Comparison of ENCODE assay signal across 18 cellular contexts in genomic region chr22:20484948-20485683, GRCh38. TPM values are rescaled to one million over a fixed set of nuclear protein-coding genes. Genes with fewer than 3 reads are reported as not detected.
DNase-seq lines count a peak whose midpoint lies in the region; ATAC-seq and TF ChIP-seq lines count a peak whose summit lies in the region.
"Had no signal": no experiment of that assay in that cellular context is flagged by ENCODE, and none has a peak within 500 bp of the region (broad histone marks: within the 10 kb centered on the region; RNA-seq: fewer than 3 reads in every experiment).

No MANE protein-coding gene starts in this region.

- no peak overlapping the region for H3K4me3 Mint-ChIP-seq in activated naive CD8-positive, alpha-beta T cell
- H3K4me3 Mint-ChIP-seq in activated naive CD8-positive, alpha-beta T cell treated with anti-CD3 and anti-CD28 coated beads for 36 hours = no peak overlapping the region
- H3K4me3 Mint-ChIP-seq in glutamatergic neuron (ENCODE audit: unreplicated experiment) (peak overlapping the region; percentile 6), progenitor cell of endocrine pancreas (ENCODE audit: low read depth) (no peak overlapping the region)
- H3K4me3 Mint-ChIP-seq: B cell; CD4-positive, alpha-beta T cell; CD8-positive, alpha-beta memory T cell; GM23338; H9 had no signal

- H3K36me3 Mint-ChIP-seq in activated naive CD8-positive, alpha-beta T cell = peaks cover 2% of the 10 kb centered on the region
- peaks cover 4% of the 10 kb centered on the region for H3K36me3 Mint-ChIP-seq in activated naive CD8-positive, alpha-beta T cell treated with anti-CD3 and anti-CD28 coated beads for 36 hours
- H3K36me3 Mint-ChIP-seq in glutamatergic neuron (ENCODE audit: unreplicated experiment) (peaks cover 12% of the 10 kb centered on the region), progenitor cell of endocrine pancreas (ENCODE audit: insufficient read depth) (peaks cover 21% of the 10 kb centered on the region)

- no peak for TF ChIP-seq CTCF in glutamatergic neuron (IDR thresholded peaks at IDR 0.05; ENCODE audit: partially characterized antibody, unreplicated experiment)
- no peak for TF ChIP-seq CTCF in progenitor cell of endocrine pancreas (IDR thresholded peaks at IDR 0.05; ENCODE audit: unreplicated experiment)

- H3K27me3 Mint-ChIP-seq in activated naive CD8-positive, alpha-beta T cell = no peaks in the 10 kb centered on the region
- no peaks in the 10 kb centered on the region for H3K27me3 Mint-ChIP-seq in activated naive CD8-positive, alpha-beta T cell treated with anti-CD3 and anti-CD28 coated beads for 36 hours
- H3K27me3 Mint-ChIP-seq in glutamatergic neuron (ENCODE audit: unreplicated experiment) (peaks cover 4% of the 10 kb centered on the region), progenitor cell of endocrine pancreas (no peaks in the 10 kb centered on the region)
- H3K27me3 Mint-ChIP-seq: B cell; CD4-positive, alpha-beta T cell; CD8-positive, alpha-beta memory T cell had no signal

- H3K27ac Mint-ChIP-seq in activated naive CD8-positive, alpha-beta T cell = peak overlapping the region; percentile 6
- no peak overlapping the region for H3K27ac Mint-ChIP-seq in activated naive CD8-positive, alpha-beta T cell treated with anti-CD3 and anti-CD28 coated beads for 36 hours
- H3K27ac Mint-ChIP-seq in glutamatergic neuron (ENCODE audit: unreplicated experiment) (no peak overlapping the region), progenitor cell of endocrine pancreas (peak overlapping the region; percentile 63)
- H3K27ac Mint-ChIP-seq: B cell; CD4-positive, alpha-beta T cell; GM23338 had no signal

- DNase-seq in activated naive CD8-positive, alpha-beta T cell treated with anti-CD3 and anti-CD28 coated beads for 36 hours = no peak
- no peak for DNase-seq in glutamatergic neuron
- no peak for DNase-seq in progenitor cell of endocrine pancreas (ENCODE audit: low spot score, unreplicated experiment)
- DNase-seq in NCI-H187 (lab: John Stamatoyannopoulos, UW) = no peak
- DNase-seq in globus pallidus (ENCODE audit: low spot score) = no peak
- DNase-seq: CD4-positive, alpha-beta T cell; CD8-positive, alpha-beta memory T cell; DMS 273 treated with DMSO at 0.1 percent for 48 hours; DMS79; EL; GDM1; H9 had no signal

- peaks cover 31% of the 10 kb centered on the region for H3K4me1 Mint-ChIP-seq in activated naive CD8-positive, alpha-beta T cell (ENCODE audit: low read depth)
- peaks cover 3% of the 10 kb centered on the region for H3K4me1 Mint-ChIP-seq in activated naive CD8-positive, alpha-beta T cell treated with anti-CD3 and anti-CD28 coated beads for 36 hours
- H3K4me1 Mint-ChIP-seq in glutamatergic neuron (ENCODE audit: low read depth, unreplicated experiment) (peaks cover 6% of the 10 kb centered on the region), progenitor cell of endocrine pancreas (ENCODE audit: low read depth) (peaks cover 8% of the 10 kb centered on the region)

- ATAC-seq in HG03439 (IDR thresholded peaks at IDR 0.05; ENCODE audit: unreplicated experiment) = no peak
- ATAC-seq: GM12878, GM23338, HCT116 had no signal

- H3K9me3 Mint-ChIP-seq in activated naive CD8-positive, alpha-beta T cell (ENCODE audit: low read depth) = no peaks in the 10 kb centered on the region
- no peaks in the 10 kb centered on the region for H3K9me3 Mint-ChIP-seq in activated naive CD8-positive, alpha-beta T cell treated with anti-CD3 and anti-CD28 coated beads for 36 hours
- H3K9me3 Mint-ChIP-seq in glutamatergic neuron (ENCODE audit: unreplicated experiment) = peaks cover 12% of the 10 kb centered on the region
- no peaks in the 10 kb centered on the region for H3K9me3 Mint-ChIP-seq in progenitor cell of endocrine pancreas (ENCODE audit: low read depth)
- H3K9me3 Mint-ChIP-seq: CD4-positive, alpha-beta T cell; CD8-positive, alpha-beta memory T cell; GM23338; H9 had no signal

RNA-seq across cellular contexts. Expression of gene KLHL22, which starts 10.5 kb away (rescaled TPM):
- 10 to 100 TPM; 11.2 to 12.3 TPM for total RNA-seq in activated naive CD8-positive, alpha-beta T cell treated with anti-CD3 and anti-CD28 coated beads for 36 hours
- total RNA-seq in glutamatergic neuron (ENCODE audit: unreplicated experiment) (20.2 TPM), progenitor cell of endocrine pancreas (47.3 and 51.6 TPM in 2 replicates)

RNA-seq across cellular contexts. Expression of gene MED15, which starts 22.3 kb away (rescaled TPM):
- total RNA-seq in activated naive CD8-positive, alpha-beta T cell treated with anti-CD3 and anti-CD28 coated beads for 36 hours = 10 to 100 TPM; 91.1 to 91.8 TPM
- total RNA-seq in glutamatergic neuron (ENCODE audit: unreplicated experiment) (83.6 TPM), progenitor cell of endocrine pancreas (77.8 and 78.0 TPM in 2 replicates)

RNA-seq across cellular contexts. Expression of gene SCARF2, which starts 47.5 kb away (rescaled TPM):
- under 1 TPM; 0.14 to 0.16 TPM for total RNA-seq in activated naive CD8-positive, alpha-beta T cell treated with anti-CD3 and anti-CD28 coated beads for 36 hours
- 3.4 TPM for total RNA-seq in glutamatergic neuron (ENCODE audit: unreplicated experiment)
- 14.4 and 14.6 TPM in 2 replicates for total RNA-seq in progenitor cell of endocrine pancreas

Comparison
In these comparisons a context has a peak if more than half of its experiments do, and no peak if none do; other contexts are left out.
1. H3K27ac Mint-ChIP-seq: peak in activated naive CD8-positive, alpha-beta T cell (single experiment) and progenitor cell of endocrine pancreas (single experiment); none in activated naive CD8-positive, alpha-beta T cell treated with anti-CD3 and anti-CD28 coated beads for 36 hours (single experiment) and glutamatergic neuron (single experiment).